28 cellular contexts compared by ENCODE assay signal in genomic region chr3:18641916-18642315, GRCh38.
"Had no signal": no experiment of that assay in that cellular context is flagged by ENCODE, and none has a peak within 500 bp of the region (broad histone marks: within the 10 kb centered on the region; RNA-seq: fewer than 3 reads in every experiment).

No MANE protein-coding gene starts in this region.

- H3K27ac ChIP-seq: PC-9, RWPE1 had no signal

- H3K27ac Mint-ChIP-seq: activated naive CD4-positive, alpha-beta T cell treated with anti-CD3 and anti-CD28 coated beads, Interleukin-2, amount 10 ng/mL, durations not matched to agents 7 days and 5 days; activated naive CD8-positive, alpha-beta T cell; activated naive CD8-positive, alpha-beta T cell treated with anti-CD3 and anti-CD28 coated beads, Interleukin-2, amount 50 U/mL, for 24 hours; activated T-helper 1 cell treated with anti-CD3 and anti-CD28 coated beads, Interleukin-12 subunit alpha, Interleukin-12 subunit beta, Interleukin-2, Interleukin-4 antibody, amounts not matched to agents 30 ng/mL and 10 ng/mL and 1 ng/mL, durations not matched to agents 14 hours and 24 hours and 36 hours; brain; IgD-negative memory B cell had no signal

- ATAC-seq: activated CD8-positive, alpha-beta T cell treated with anti-CD3 and anti-CD28 coated beads for 36 hours; activated naive CD8-positive, alpha-beta T cell treated with anti-CD3 and anti-CD28 coated beads, Interleukin-2, amount 50 U/mL, for 24 hours; Right ventricle myocardium inferior had no signal

- DNase-seq: activated CD4-positive, alpha-beta T cell treated with anti-CD3 and anti-CD28 coated beads, Interleukin-2, amount 50 U/mL, for 1 hour; activated CD8-positive, alpha-beta T cell treated with anti-CD3 and anti-CD28 coated beads for 36 hours; activated effector memory CD4-positive, alpha-beta T cell treated with Interleukin-2 at 50 U/mL for 16 hours; activated naive CD4-positive, alpha-beta T cell treated with anti-CD3 and anti-CD28 coated beads, Interleukin-2, amount 10 ng/mL, durations not matched to agents 7 days and 5 days; activated naive CD8-positive, alpha-beta T cell treated with anti-CD3 and anti-CD28 coated beads, Interleukin-2, amount 50 U/mL, for 24 hours; activated T-cell treated with anti-CD3 and anti-CD28 coated beads, Interleukin-2, amount 50 U/mL, for 24 hours; anterior cingulate cortex; caudate nucleus; Karpas-422; KBM-7; NCI-H1105; NCI-H1417 treated with DMSO at 0.1 percent for 48 hours; NCI-H1930; NCI-H2081 treated with DMSO at 0.1 percent for 48 hours; NCI-H345; NCI-H524 treated with DMSO at 0.1 percent for 48 hours; NK-92 treated with Interleukin-12 subunit alpha and Interleukin-12 subunit beta, amount 100 ng/mL, for 24 hours; PC-9; SIG-M5; SW 1271; T-helper 1 cell; T1000 had no signal

- H3K27me3 Mint-ChIP-seq: activated CD8-positive, alpha-beta T cell treated with anti-CD3 and anti-CD28 coated beads for 36 hours; activated naive CD4-positive, alpha-beta T cell treated with anti-CD3 and anti-CD28 coated beads, Interleukin-2, amount 10 ng/mL, durations not matched to agents 7 days and 5 days; activated naive CD8-positive, alpha-beta T cell; activated naive CD8-positive, alpha-beta T cell treated with anti-CD3 and anti-CD28 coated beads, Interleukin-2, amount 50 U/mL, for 24 hours; activated T-cell treated with anti-CD3 and anti-CD28 coated beads, Interleukin-2, amount 50 U/mL, for 24 hours; brain; IgD-negative memory B cell had no signal

- H3K4me3 Mint-ChIP-seq: activated CD8-positive, alpha-beta T cell treated with anti-CD3 and anti-CD28 coated beads for 36 hours; activated naive CD4-positive, alpha-beta T cell treated with anti-CD3 and anti-CD28 coated beads, Interleukin-2, amount 10 ng/mL, durations not matched to agents 7 days and 5 days; activated naive CD8-positive, alpha-beta T cell; activated naive CD8-positive, alpha-beta T cell treated with anti-CD3 and anti-CD28 coated beads, Interleukin-2, amount 50 U/mL, for 24 hours; activated T-cell treated with anti-CD3 and anti-CD28 coated beads, Interleukin-2, amount 50 U/mL, for 24 hours; activated T-helper 1 cell treated with anti-CD3 and anti-CD28 coated beads, Interleukin-12 subunit alpha, Interleukin-12 subunit beta, Interleukin-2, Interleukin-4 antibody, amounts not matched to agents 30 ng/mL and 10 ng/mL and 1 ng/mL, durations not matched to agents 14 hours and 24 hours and 36 hours; brain; IgD-negative memory B cell had no signal

- H3K36me3 Mint-ChIP-seq: brain, IgD-negative memory B cell had no signal

- H3K4me1 Mint-ChIP-seq: brain had no signal

- H3K4me3 ChIP-seq: PC-9 had no signal
